13 cellular contexts compared by ENCODE assay signal in the genomic region with DNA sequence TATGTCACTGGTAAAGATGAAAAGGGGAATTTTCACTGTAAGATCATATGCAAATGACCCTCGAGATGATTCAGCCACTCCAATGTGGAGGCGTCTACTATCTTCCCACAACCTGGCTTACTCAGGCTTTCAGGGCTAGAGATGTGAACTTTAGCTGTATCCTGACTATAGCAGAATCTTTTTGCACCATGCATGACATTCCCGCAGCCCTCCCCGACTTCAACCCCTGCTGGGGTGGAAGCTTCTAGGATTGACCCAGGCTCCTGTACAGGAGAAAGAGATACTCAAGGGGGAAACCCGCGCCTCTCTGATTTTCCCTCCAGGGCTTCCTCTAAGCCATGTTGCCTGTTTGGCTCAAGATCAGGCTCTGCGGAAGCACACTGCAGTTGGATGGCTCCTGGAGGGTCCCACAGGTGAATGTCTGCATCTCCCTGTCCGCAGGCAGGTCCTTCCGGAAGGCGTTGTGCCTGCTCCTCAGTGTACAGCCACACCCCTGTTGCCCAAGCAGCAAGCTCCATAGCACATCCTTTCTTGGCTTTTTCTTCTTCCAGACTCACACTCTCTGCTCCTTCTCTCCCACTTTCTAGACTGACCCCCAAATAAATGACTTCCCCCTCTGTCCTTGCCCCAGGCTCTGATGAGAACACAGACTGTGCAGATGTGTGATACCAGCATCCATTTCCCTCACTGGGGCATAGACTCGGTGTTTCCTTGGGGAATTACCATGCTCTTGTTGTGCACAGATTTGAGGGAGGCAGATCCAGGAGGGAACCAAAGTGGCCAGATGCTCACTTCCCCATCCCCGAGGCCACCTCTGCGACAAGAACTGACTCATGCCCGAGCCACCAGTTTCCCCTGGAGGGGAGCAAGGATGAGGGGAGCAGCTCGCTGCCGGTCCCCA. TPM values are rescaled to one million over a fixed set of nuclear protein-coding genes. Genes with fewer than 3 reads are reported as not detected.
DNase-seq lines count a peak whose midpoint lies in the region; ATAC-seq, FAIRE-seq and TF ChIP-seq lines count a peak whose summit lies in the region.
"Had no signal": no experiment of that assay in that cellular context is flagged by ENCODE, and none has a peak within 500 bp of the region (broad histone marks: within the 10 kb centered on the region; RNA-seq: fewer than 3 reads in every experiment).

No MANE protein-coding gene starts in this region.

- H3K79me2 ChIP-seq in HepG2 (ENCODE audit: insufficient read depth, low read length): no peaks in the 10 kb centered on the region

- no TSS peak for BruUV-seq in HepG2 (replicated peaks; lab: Mats Ljungman, UMichigan)

- CTCF ChIA-PET in CD4-positive, alpha-beta memory T cell (lab: Charles Lee; ENCODE audit: partially characterized antibody): no interaction called here
- CTCF ChIA-PET in HepG2 (lab: Yijun Ruan, JAX; ENCODE audit: low intra/inter-chr PET ratio, low total read pairs): no interaction called here

- no peak for TF ChIP-seq POLR2A in HepG2 (IDR thresholded peaks at IDR 0.05; ENCODE audit: insufficient read depth in 1 of 2, low read depth in 2 of 2, low read length in 2 of 2)

- no peak overlapping the region for H2AFZ ChIP-seq in HepG2 (ENCODE audit: low read length)

- no peak for FAIRE-seq in HepG2 (lab: Jason Lieb, UNC)

- in situ Hi-C loops in HepG2 (cut with HindIII; ENCODE audit: extremely low pct_ligation_motif_present, low pct_unique_long_range_greater_than_20kb): no loop called here

- ATAC-seq in GM21723 (IDR thresholded peaks at IDR 0.05; ENCODE audit: unreplicated experiment) (peak; percentile 57), GM21576 (IDR thresholded peaks at IDR 0.05; ENCODE audit: unreplicated experiment) (no peak), HepG2 (no peak)
- ATAC-seq: left cardiac atrium had no signal

- no peaks in the 10 kb centered on the region for H3K9me3 ChIP-seq in CD4-positive, alpha-beta memory T cell (ENCODE audit: control insufficient read depth in 1 of 2, low read length in 2 of 2)
- H3K9me3 ChIP-seq in HepG2 (ENCODE audit: low read length): no peaks in the 10 kb centered on the region

- peaks cover 5% of the 10 kb centered on the region for H3K27me3 ChIP-seq in CD4-positive, alpha-beta memory T cell (ENCODE audit: insufficient read depth, low read length)
- H3K27me3 ChIP-seq in HepG2 (ENCODE audit: control insufficient read depth in 1 of 2, insufficient read depth in 2 of 2, low read length in 2 of 2): peaks cover 1 to 21% of the 10 kb centered on the region in 2 experiments

- intact Hi-C loops in CD4-positive, alpha-beta memory T cell (cut with micrococcal nuclease): no loop called here
- intact Hi-C loops in HepG2 (cut with micrococcal nuclease; ENCODE audit: unreplicated experiment): no loop called here

- H3K27ac ChIP-seq in CD4-positive, alpha-beta memory T cell (ENCODE audit: low read depth, low read length): no peak overlapping the region
- no peak overlapping the region for H3K27ac ChIP-seq in HepG2 (ENCODE audit: extremely low read length, insufficient read depth, low read length)
- H3K27ac ChIP-seq: spleen had no signal

- peaks cover 20 to 68% of the 10 kb centered on the region in 2 donors for H3K27me3 Mint-ChIP-seq in CD4-positive, alpha-beta memory T cell

- no peaks in the 10 kb centered on the region for H4K20me1 ChIP-seq in HepG2 (ENCODE audit: insufficient read depth, low read length)

- peaks cover 0 to 11% (median 7%) of the 10 kb centered on the region in 8 donors for H3K9me3 Mint-ChIP-seq in CD4-positive, alpha-beta memory T cell
- H3K9me3 Mint-ChIP-seq: WTC11 had no signal

- H3K27ac Mint-ChIP-seq in CD4-positive, alpha-beta memory T cell: no peak overlapping the region
- H3K27ac Mint-ChIP-seq: WTC11 had no signal

- TF ChIP-seq EP300 in HepG2 (IDR thresholded peaks at IDR 0.05; ENCODE audit: low read depth in 2 of 2, low read length in 2 of 2) (no peak), HepG2 (CRISPR knock-in tag; IDR thresholded peaks at IDR 0.05; ENCODE audit: borderline replicate concordance) (no peak)

- no peak overlapping the region for H3K4me2 ChIP-seq in HepG2 (ENCODE audit: low read depth, low read length)

- H3K9ac ChIP-seq in HepG2 (ENCODE audit: insufficient read depth, low read depth, low read length): no peak overlapping the region

- peaks cover 0 to 2% (median 0%) of the 10 kb centered on the region in 4 donors for H3K4me1 Mint-ChIP-seq in CD4-positive, alpha-beta memory T cell

- DNase-seq in Daoy (ENCODE audit: low read depth) (peak; percentile 87), NCI-H526 (lab: John Stamatoyannopoulos, UW) (peak; percentile 17 to 53), kidney glomerular epithelial cell (lab: John Stamatoyannopoulos, UW) (peak; percentile 22), mucosa of gallbladder (ENCODE audit: low spot score) (no peak), HepG2 (ENCODE audit: low spot score) (no peak)
- no peak for DNase-seq in CD4-positive, alpha-beta memory T cell
- DNase-seq: DND-41; effector CD8-positive, alpha-beta T cell; left cardiac atrium; spleen had no signal

- no peak overlapping the region for H3K4me3 Mint-ChIP-seq in CD4-positive, alpha-beta memory T cell
- H3K4me3 Mint-ChIP-seq: WTC11 had no signal

- H3K4me1 ChIP-seq in CD4-positive, alpha-beta memory T cell (ENCODE audit: insufficient read depth, low read length): peaks cover 4% of the 10 kb centered on the region
- no peaks in the 10 kb centered on the region for H3K4me1 ChIP-seq in HepG2 (ENCODE audit: insufficient read depth, low read length)
- H3K4me1 ChIP-seq: spleen had no signal

- WGBS in HepG2 (ENCODE audit: low lambda C conversion rate): 26% methylated on average over 11 of the region's 16 CpGs

- POLR2A ChIA-PET in CD4-positive, alpha-beta memory T cell (lab: Charles Lee; ENCODE audit: partially characterized antibody): no interaction called here
- POLR2A ChIA-PET in HepG2 (lab: Yijun Ruan, JAX): no interaction called here

- no peaks in the 10 kb centered on the region for H3K36me3 Mint-ChIP-seq in CD4-positive, alpha-beta memory T cell
- H3K36me3 Mint-ChIP-seq: WTC11 had no signal

- no peak overlapping the region for H3K4me3 ChIP-seq in CD4-positive, alpha-beta memory T cell (ENCODE audit: low read length in 2 of 2)
- no peak overlapping the region for H3K4me3 ChIP-seq in HepG2 (replicated peaks in 1 of 3; ENCODE audit: insufficient read depth in 1 of 3, low read depth in 2 of 3, low read length in 3 of 3)
- H3K4me3 ChIP-seq: spleen had no signal

- no peak for TF ChIP-seq CTCF in HepG2 (CRISPR knock-in tag; IDR thresholded peaks at IDR 0.05)

- no peak for TF ChIP-seq RAD21 in HepG2 (CRISPR knock-in tag; IDR thresholded peaks at IDR 0.05)

- H3K36me3 ChIP-seq in CD4-positive, alpha-beta memory T cell (ENCODE audit: insufficient read depth, low read length): no peaks in the 10 kb centered on the region
- H3K36me3 ChIP-seq in HepG2 (replicated peaks in 1 of 2; ENCODE audit: control insufficient read depth in 1 of 2, insufficient read depth in 2 of 2, low read length in 2 of 2): no peaks in the 10 kb centered on the region
- H3K36me3 ChIP-seq: spleen had no signal

RNA-seq across cellular contexts. Expression of a gene that starts 29.1 kb away (rescaled TPM):
- total RNA-seq in Daoy (2014; rRNA removed; shearing (Covaris generic)): 129 and 169 TPM in 2 replicates
- total RNA-seq in mucosa of gallbladder: 66.9 TPM
- total RNA-seq in CD4-positive, alpha-beta memory T cell: 10 to 100 TPM; 54.1 to 58.4 TPM
- polyA plus RNA-seq in CD4-positive, alpha-beta memory T cell: 100 to 1,000 TPM; 141 to 189 TPM
- 84.0 and 120 TPM in 2 replicates for total RNA-seq in HepG2 (2016; rRNA removed; fragmentation: Illumina TruSeq; extraction: Trizol)
- total RNA-seq in HepG2 (2016; cell fraction: cytosol; rRNA removed; fragmentation: Illumina TruSeq; extraction: Trizol; ENCODE audit: low read depth): 26.0 and 27.8 TPM in 2 replicates
- 84.6 and 128 TPM in 2 replicates for total RNA-seq in HepG2 (2016; cell fraction: insoluble cytoplasmic fraction; rRNA removed; fragmentation: Illumina TruSeq; extraction: Trizol)
- 37.0 and 39.3 TPM in 2 replicates for total RNA-seq in HepG2 (2016; cell fraction: membrane; rRNA removed; fragmentation: Illumina TruSeq; extraction: Trizol)
- 39.0 and 42.5 TPM in 2 replicates for total RNA-seq in HepG2 (2016; cell fraction: nucleus; rRNA removed; fragmentation: Illumina TruSeq; extraction: Trizol)
- polyA plus RNA-seq in HepG2 (2011; rRNA removed): 29.4 and 32.2 TPM in 2 replicates
- polyA plus RNA-seq in HepG2 (2011; cell fraction: cytosol; rRNA removed): 22.5 and 24.9 TPM in 2 replicates
- 46.3 and 51.2 TPM in 2 replicates for polyA plus RNA-seq in HepG2 (2011; cell fraction: nucleus; rRNA removed)
- 24.1 and 24.4 TPM in 2 replicates for polyA plus RNA-seq in HepG2 (2012)
- polyA plus RNA-seq in HepG2 (2016; cell fraction: cytosol; fragmentation: Illumina TruSeq; extraction: Trizol; ENCODE audit: low read depth): 25.5 and 26.4 TPM in 2 replicates
- 117 and 122 TPM in 2 replicates for polyA plus RNA-seq in HepG2 (2016; cell fraction: insoluble cytoplasmic fraction; fragmentation: Illumina TruSeq; extraction: Trizol; ENCODE audit: low read depth)
- polyA plus RNA-seq in HepG2 (2016; cell fraction: membrane; fragmentation: Illumina TruSeq; extraction: Trizol; ENCODE audit: low read depth): 29.0 and 32.5 TPM in 2 replicates
- polyA plus RNA-seq in HepG2 (2016; cell fraction: nucleus; fragmentation: Illumina TruSeq; extraction: Trizol; ENCODE audit: insufficient read depth, low read depth): 58.8 and 67.0 TPM in 2 replicates
- 23.6 and 67.1 TPM in 2 replicates for polyA minus RNA-seq in HepG2 (2011; rRNA and poly(A)+ RNA removed; ENCODE audit: low replicate concordance)
- polyA minus RNA-seq in HepG2 (2011; cell fraction: cytosol; rRNA and poly(A)+ RNA removed): 16.8 and 23.0 TPM in 2 replicates
- polyA minus RNA-seq in HepG2 (2011; cell fraction: nucleus; rRNA and poly(A)+ RNA removed): 45.1 and 53.7 TPM in 2 replicates

RNA-seq across cellular contexts. Expression of a gene that starts 51.2 kb away (rescaled TPM):
- not detected in 2 replicates for total RNA-seq in Daoy (2014; rRNA removed; shearing (Covaris generic))
- 0.17 TPM for total RNA-seq in mucosa of gallbladder
- total RNA-seq in CD4-positive, alpha-beta memory T cell: not detected
- polyA plus RNA-seq in CD4-positive, alpha-beta memory T cell: not detected
- total RNA-seq in HepG2 (2016; rRNA removed; fragmentation: Illumina TruSeq; extraction: Trizol): not detected in 2 replicates
- not detected in 2 replicates for total RNA-seq in HepG2 (2016; cell fraction: cytosol; rRNA removed; fragmentation: Illumina TruSeq; extraction: Trizol; ENCODE audit: low read depth)
- total RNA-seq in HepG2 (2016; cell fraction: insoluble cytoplasmic fraction; rRNA removed; fragmentation: Illumina TruSeq; extraction: Trizol): not detected in 2 replicates
- not detected in 2 replicates for total RNA-seq in HepG2 (2016; cell fraction: membrane; rRNA removed; fragmentation: Illumina TruSeq; extraction: Trizol)
- not detected in 2 replicates for total RNA-seq in HepG2 (2016; cell fraction: nucleus; rRNA removed; fragmentation: Illumina TruSeq; extraction: Trizol)
- not detected in 2 replicates for polyA plus RNA-seq in HepG2 (2011; rRNA removed)
- polyA plus RNA-seq in HepG2 (2011; cell fraction: cytosol; rRNA removed): not detected in 2 replicates
- polyA plus RNA-seq in HepG2 (2011; cell fraction: nucleus; rRNA removed): not detected in 2 replicates
- polyA plus RNA-seq in HepG2 (2012): not detected in 2 replicates
- polyA plus RNA-seq in HepG2 (2016; cell fraction: cytosol; fragmentation: Illumina TruSeq; extraction: Trizol; ENCODE audit: low read depth): not detected in 2 replicates
- polyA plus RNA-seq in HepG2 (2016; cell fraction: insoluble cytoplasmic fraction; fragmentation: Illumina TruSeq; extraction: Trizol; ENCODE audit: low read depth): not detected in 2 replicates
- polyA plus RNA-seq in HepG2 (2016; cell fraction: membrane; fragmentation: Illumina TruSeq; extraction: Trizol; ENCODE audit: low read depth): not detected in 2 replicates
- not detected in 2 replicates for polyA plus RNA-seq in HepG2 (2016; cell fraction: nucleus; fragmentation: Illumina TruSeq; extraction: Trizol; ENCODE audit: insufficient read depth, low read depth)
- polyA minus RNA-seq in HepG2 (2011; rRNA and poly(A)+ RNA removed; ENCODE audit: low replicate concordance): not detected in 2 replicates
- not detected in 2 replicates for polyA minus RNA-seq in HepG2 (2011; cell fraction: cytosol; rRNA and poly(A)+ RNA removed)
- polyA minus RNA-seq in HepG2 (2011; cell fraction: nucleus; rRNA and poly(A)+ RNA removed): not detected in 2 replicates
- total RNA-seq: left cardiac atrium, spleen had no signal
- polyA plus RNA-seq: spleen had no signal

Comparison
In these comparisons a context has a peak if more than half of its experiments do, and no peak if none do; other contexts are left out.
1. DNase-seq: peak in Daoy (single experiment), NCI-H526 (2 of 2) and kidney glomerular epithelial cell (single experiment); none in mucosa of gallbladder (single experiment), CD4-positive, alpha-beta memory T cell (0 of 5) and HepG2 (single experiment).